Comparison of ENCODE assay signal across 1 cellular context in the genomic region with DNA sequence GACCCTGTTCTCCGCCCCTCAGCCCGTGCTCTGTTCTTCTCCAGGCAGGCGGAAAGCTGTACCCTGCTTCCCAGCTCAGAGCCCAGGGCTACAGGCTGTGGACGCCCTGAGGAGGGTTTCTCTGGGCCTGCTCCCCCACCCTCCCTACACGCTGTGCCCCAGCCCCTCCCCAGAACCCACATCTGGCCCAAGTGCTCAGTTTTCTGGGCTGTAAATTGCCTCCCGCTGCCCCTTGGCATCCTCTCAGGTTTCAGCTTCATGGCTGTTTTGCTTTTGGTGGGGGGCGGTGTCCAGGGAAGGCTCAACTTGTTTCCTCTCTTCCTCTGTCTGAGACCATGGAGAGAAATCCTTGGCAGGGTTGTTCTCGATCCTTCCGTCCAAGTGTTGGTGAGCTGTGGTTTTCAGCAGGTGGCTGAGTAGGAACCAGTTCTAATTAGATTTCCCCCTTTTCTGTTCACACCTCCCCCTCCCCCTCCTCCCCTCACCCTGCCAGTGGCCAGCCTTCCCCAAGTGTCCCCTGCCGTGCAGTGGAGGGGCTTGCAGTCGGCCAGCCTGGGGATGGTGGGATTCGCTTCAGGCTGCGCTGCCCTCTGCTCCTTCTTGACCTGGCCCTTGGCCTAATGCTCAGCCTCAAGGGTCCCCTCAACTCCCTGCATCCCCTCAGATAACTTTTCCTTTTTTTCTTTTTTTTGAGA.
TF ChIP-seq lines count a peak whose summit lies in the region.

No MANE protein-coding gene starts in this region.

TF ChIP-seq in GM23338, 12 proteins besides CTCF, POLR2A, EP300 and RAD21 (continued from another document):
- TF ChIP-seq CREB1 (CRISPR knock-in tag; IDR thresholded peaks at IDR 0.05; ENCODE audit: low read depth) (no peak), EZH2phosphoT487 (IDR thresholded peaks at IDR 0.05; ENCODE audit: unreplicated experiment) (no peak)
- TF ChIP-seq, protein P1, sequence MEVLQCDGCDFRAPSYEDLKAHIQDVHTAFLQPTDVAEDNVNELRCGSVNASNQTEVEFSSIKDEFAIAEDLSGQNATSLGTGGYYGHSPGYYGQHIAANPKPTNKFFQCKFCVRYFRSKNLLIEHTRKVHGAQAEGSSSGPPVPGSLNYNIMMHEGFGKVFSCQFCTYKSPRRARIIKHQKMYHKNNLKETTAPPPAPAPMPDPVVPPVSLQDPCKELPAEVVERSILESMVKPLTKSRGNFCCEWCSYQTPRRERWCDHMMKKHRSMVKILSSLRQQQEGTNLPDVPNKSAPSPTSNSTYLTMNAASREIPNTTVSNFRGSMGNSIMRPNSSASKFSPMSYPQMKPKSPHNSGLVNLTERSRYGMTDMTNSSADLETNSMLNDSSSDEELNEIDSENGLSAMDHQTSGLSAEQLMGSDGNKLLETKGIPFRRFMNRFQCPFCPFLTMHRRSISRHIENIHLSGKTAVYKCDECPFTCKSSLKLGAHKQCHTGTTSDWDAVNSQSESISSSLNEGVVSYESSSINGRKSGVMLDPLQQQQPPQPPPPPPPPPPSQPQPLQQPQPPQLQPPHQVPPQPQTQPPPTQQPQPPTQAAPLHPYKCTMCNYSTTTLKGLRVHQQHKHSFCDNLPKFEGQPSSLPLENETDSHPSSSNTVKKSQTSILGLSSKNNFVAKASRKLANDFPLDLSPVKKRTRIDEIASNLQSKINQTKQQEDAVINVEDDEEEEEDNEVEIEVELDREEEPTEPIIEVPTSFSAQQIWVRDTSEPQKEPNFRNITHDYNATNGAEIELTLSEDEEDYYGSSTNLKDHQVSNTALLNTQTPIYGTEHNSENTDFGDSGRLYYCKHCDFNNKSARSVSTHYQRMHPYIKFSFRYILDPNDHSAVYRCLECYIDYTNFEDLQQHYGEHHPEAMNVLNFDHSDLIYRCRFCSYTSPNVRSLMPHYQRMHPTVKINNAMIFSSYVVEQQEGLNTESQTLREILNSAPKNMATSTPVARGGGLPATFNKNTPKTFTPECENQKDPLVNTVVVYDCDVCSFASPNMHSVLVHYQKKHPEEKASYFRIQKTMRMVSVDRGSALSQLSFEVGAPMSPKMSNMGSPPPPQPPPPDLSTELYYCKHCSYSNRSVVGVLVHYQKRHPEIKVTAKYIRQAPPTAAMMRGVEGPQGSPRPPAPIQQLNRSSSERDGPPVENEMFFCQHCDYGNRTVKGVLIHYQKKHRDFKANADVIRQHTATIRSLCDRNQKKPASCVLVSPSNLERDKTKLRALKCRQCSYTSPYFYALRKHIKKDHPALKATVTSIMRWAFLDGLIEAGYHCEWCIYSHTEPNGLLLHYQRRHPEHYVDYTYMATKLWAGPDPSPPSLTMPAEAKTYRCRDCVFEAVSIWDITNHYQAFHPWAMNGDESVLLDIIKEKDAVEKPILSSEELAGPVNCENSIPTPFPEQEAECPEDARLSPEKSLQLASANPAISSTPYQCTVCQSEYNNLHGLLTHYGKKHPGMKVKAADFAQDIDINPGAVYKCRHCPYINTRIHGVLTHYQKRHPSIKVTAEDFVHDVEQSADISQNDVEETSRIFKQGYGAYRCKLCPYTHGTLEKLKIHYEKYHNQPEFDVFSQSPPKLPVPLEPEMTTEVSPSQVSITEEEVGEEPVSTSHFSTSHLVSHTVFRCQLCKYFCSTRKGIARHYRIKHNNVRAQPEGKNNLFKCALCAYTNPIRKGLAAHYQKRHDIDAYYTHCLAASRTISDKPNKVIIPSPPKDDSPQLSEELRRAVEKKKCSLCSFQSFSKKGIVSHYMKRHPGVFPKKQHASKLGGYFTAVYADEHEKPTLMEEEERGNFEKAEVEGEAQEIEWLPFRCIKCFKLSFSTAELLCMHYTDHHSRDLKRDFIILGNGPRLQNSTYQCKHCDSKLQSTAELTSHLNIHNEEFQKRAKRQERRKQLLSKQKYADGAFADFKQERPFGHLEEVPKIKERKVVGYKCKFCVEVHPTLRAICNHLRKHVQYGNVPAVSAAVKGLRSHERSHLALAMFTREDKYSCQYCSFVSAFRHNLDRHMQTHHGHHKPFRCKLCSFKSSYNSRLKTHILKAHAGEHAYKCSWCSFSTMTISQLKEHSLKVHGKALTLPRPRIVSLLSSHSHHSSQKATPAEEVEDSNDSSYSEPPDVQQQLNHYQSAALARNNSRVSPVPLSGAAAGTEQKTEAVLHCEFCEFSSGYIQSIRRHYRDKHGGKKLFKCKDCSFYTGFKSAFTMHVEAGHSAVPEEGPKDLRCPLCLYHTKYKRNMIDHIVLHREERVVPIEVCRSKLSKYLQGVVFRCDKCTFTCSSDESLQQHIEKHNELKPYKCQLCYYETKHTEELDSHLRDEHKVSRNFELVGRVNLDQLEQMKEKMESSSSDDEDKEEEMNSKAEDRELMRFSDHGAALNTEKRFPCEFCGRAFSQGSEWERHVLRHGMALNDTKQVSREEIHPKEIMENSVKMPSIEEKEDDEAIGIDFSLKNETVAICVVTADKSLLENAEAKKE (CRISPR knock-in tag; IDR thresholded peaks at IDR 0.05) = no peak
